8 cellular contexts compared by ENCODE assay signal in the genomic region with DNA sequence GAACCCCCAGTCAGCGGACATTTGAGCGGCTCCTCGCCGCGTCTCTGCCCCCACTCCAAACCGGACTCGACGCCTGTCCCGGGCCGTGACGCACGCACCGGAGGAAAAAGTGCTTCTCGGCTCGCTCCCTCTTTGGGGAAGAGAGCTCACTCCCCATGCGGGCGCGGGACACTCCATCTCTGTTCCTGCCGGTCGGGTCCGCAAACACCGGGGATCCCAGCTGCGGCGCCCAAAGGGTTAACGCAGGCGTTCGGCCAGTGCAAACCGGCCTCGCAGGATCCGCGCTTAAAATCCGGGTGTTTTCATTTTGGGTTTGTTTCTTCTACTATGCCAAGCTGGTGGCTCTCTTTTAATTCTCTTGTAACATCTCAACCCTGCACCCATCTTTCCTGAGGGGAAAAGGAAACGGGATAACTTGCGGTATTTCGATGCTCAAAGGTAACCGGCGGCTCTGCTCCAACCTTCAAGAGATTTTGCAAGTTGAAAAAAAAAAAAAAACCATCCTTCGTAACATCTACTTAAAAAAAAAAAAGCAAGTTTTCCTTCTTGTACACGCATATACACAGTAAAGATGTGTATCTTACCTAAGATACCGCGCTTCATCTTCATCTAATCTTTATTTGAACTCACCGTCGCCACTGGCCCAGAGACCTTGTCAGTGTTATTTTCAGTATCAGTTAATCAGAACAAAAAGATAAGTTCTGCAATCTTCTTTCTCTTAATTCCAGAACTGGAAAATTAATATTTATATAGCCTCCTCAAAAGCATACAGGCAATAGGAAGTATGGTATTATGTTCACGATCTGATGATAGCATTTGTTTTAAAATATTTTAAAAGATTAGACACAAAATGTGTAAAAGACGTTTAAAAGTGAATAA. TPM values are rescaled to one million over a fixed set of nuclear protein-coding genes. Genes with fewer than 3 reads are reported as not detected.
A peak's percentile ranks its signal among the peaks of the same experiment; 100 is the strongest.
DNase-seq lines count a peak whose midpoint lies in the region; ATAC-seq and TF ChIP-seq lines count a peak whose summit lies in the region.

No MANE protein-coding gene starts in this region.

- H3K9ac ChIP-seq in rectal smooth muscle tissue (ENCODE audit: low read length) = peak overlapping the region; percentile 72

- H3K4me3 ChIP-seq in AG10803 (ENCODE audit: low read length) (peak overlapping the region; percentile 86), NB4 (ENCODE audit: low read depth, low read length) (peak overlapping the region; percentile 66), right cardiac atrium (ENCODE audit: low read length) (peak overlapping the region; percentile 77), rectal smooth muscle tissue (ENCODE audit: low read length) (peak overlapping the region; percentile 94)

- no peaks in the 10 kb centered on the region for H3K36me3 ChIP-seq in rectal smooth muscle tissue (ENCODE audit: control insufficient read depth, insufficient read depth, low read length)

- H3K27ac ChIP-seq in adipose tissue (ENCODE audit: low read depth, low read length) (peak overlapping the region; percentile 81), right cardiac atrium (ENCODE audit: low read length) (peak overlapping the region; percentile 98), rectal smooth muscle tissue (ENCODE audit: low read depth, low read length) (peak overlapping the region; percentile 98)

- no peak for TF ChIP-seq POLR2A in NB4 (IDR thresholded peaks at IDR 0.05; ENCODE audit: extremely low read depth, insufficient read length)

- H3K27me3 ChIP-seq in right cardiac atrium (ENCODE audit: control insufficient read depth, insufficient read depth) (no peaks in the 10 kb centered on the region), rectal smooth muscle tissue (ENCODE audit: control insufficient read depth, insufficient read depth, low read length) (no peaks in the 10 kb centered on the region)

- intact Hi-C loops in right cardiac atrium (cut with DNase I) = loop anchor here in 1 of 4 donors (10.0 kb wide), 1 partner anchor 165 kb away; no protein-coding TSS in a partner anchor

- peak; percentile 52 for DNase-seq in AG10803 (ENCODE audit: low read depth)
- no peak for DNase-seq in NB4 (ENCODE audit: low read depth)
- peak; percentile 70 to 87 (median 84) for DNase-seq in right cardiac atrium
- no peak for DNase-seq in ACHN
- no peak for DNase-seq in GOT3 (lab: John Stamatoyannopoulos, UW)

- no peaks in the 10 kb centered on the region for H3K4me1 ChIP-seq in right cardiac atrium (ENCODE audit: control insufficient read depth, insufficient read depth, low read length)
- H3K4me1 ChIP-seq in rectal smooth muscle tissue (ENCODE audit: control insufficient read depth, insufficient read depth, low read length) = no peaks in the 10 kb centered on the region

- WGBS in adipose tissue, 3 donors = 2 to 3% (median 3%) methylated on average over 36 to 45 of the region's 45 CpGs
- WGBS in right cardiac atrium = 1% methylated on average over 45 of the region's 45 CpGs

- TF ChIP-seq CTCF in AG10803 (conservative IDR thresholded peaks at IDR 0.05; ENCODE audit: low read length) (no peak), NB4 (IDR thresholded peaks at IDR 0.05; ENCODE audit: low read depth, low read length) (no peak)

- H3K9me3 ChIP-seq in right cardiac atrium (ENCODE audit: control insufficient read depth, low read length) = no peaks in the 10 kb centered on the region

- ATAC-seq in GM19035 (IDR thresholded peaks at IDR 0.05; ENCODE audit: unreplicated experiment) = peak; percentile 11
- ATAC-seq in right cardiac atrium = peak in 1 of 2 donors; percentile 55

- in situ Hi-C loops in ACHN (cut with HindIII; ENCODE audit: low pct_ligation_motif_present, low pct_unique_long_range_greater_than_20kb, low sequenced_read_pairs) = no loop called here

RNA-seq across cellular contexts. Expression of a gene that starts 1.6 kb away (rescaled TPM):
- 10 to 100 TPM in 1 of 3 donors, 1 to 10 TPM in 2; 3.7 to 13.3 (median 5.6) TPM for polyA plus RNA-seq in adipose tissue
- total RNA-seq in right cardiac atrium = 10 to 100 TPM; 13.0 to 19.0 (median 16.6) TPM
- polyA plus RNA-seq in right cardiac atrium = 6.1 TPM

Comparison
In these comparisons a context has a peak if more than half of its experiments do, and no peak if none do; other contexts are left out.
1. DNase-seq: peak in AG10803 (single experiment) and right cardiac atrium (3 of 3); none in NB4 (single experiment), ACHN (single experiment) and GOT3 (single experiment).
2. Peak in every context shown above with its lines, with median percentiles within 50 percentile points of each other: H3K4me3 ChIP-seq and H3K27ac ChIP-seq.